In the genomic region with DNA sequence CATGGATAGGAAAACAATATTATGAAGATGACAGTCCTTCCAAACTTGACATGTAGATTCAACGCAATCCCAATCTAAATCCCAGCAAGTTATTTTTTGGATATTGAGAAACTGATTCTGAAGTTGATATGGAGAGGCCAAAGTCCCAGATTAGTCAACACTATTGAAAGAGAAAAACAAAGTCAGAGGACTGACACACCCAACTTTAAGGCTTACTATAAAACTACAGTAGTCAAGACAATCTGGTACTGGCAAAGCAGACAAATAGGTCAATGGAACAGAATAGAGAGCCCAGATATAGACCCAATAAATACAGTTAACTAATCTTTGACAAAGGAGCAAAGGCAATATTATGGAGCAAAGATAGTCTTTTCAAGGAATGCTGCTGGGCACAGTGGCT, we compare ENCODE assay signal across 18 cellular contexts.
DNase-seq lines count a peak whose midpoint lies in the region; ATAC-seq and TF ChIP-seq lines count a peak whose summit lies in the region.
"Had no signal": no experiment of that assay in that cellular context is flagged by ENCODE, and none has a peak within 500 bp of the region (broad histone marks: within the 10 kb centered on the region; RNA-seq: fewer than 3 reads in every experiment).

No MANE protein-coding gene starts in this region.

- H3K4me1 ChIP-seq in HEK293 (ENCODE audit: control insufficient read depth, insufficient read depth, low read length) (no peaks in the 10 kb centered on the region), mucosa of descending colon (ENCODE audit: low read depth) (no peaks in the 10 kb centered on the region), transverse colon (peaks cover 0 to 8% (median 0%) of the 10 kb centered on the region in 4 donors), testis (no peaks in the 10 kb centered on the region)
- H3K4me1 ChIP-seq: BLaER1, HAP-1 had no signal

- CTCF ChIA-PET in HEK293 (lab: Yijun Ruan, JAX), result no interaction called here

- POLR2A ChIA-PET in HEK293 (lab: Yijun Ruan, JAX), result no interaction called here

- H3K27ac ChIP-seq in HEK293 (ENCODE audit: extremely low read depth, low read depth, low read length) (no peak overlapping the region), transverse colon (peak overlapping the region in 3 of 4 donors; percentile 12 to 43 (median 13)), testis (no peak overlapping the region)
- H3K27ac ChIP-seq: 22Rv1, BLaER1, C4-2B had no signal

- no peaks in the 10 kb centered on the region for H3K27me3 ChIP-seq in transverse colon
- H3K27me3 ChIP-seq in testis, result no peaks in the 10 kb centered on the region
- H3K27me3 ChIP-seq: BLaER1 had no signal

- H3K9me3 ChIP-seq in HEK293 (ENCODE audit: control insufficient read depth, insufficient read depth, low read depth, low read length) (no peaks in the 10 kb centered on the region), mucosa of descending colon (no peaks in the 10 kb centered on the region), transverse colon (no peaks in the 10 kb centered on the region), testis (no peaks in the 10 kb centered on the region)
- H3K9me3 ChIP-seq: BLaER1, Caco-2, HAP-1 had no signal

- peaks cover 0 to 4% (median 2%) of the 10 kb centered on the region in 3 donors for H3K27me3 Mint-ChIP-seq in immature natural killer cell (ENCODE audit: low read depth in 3 of 3)

- WGBS in transverse colon (ENCODE audit: low coverage in 1 of 2), 2 donors, result 47 to 52% methylated on average over 1 of the region's 1 CpG
- WGBS in testis, 2 donors, result 93 to 95% methylated on average over 1 of the region's 1 CpG

- TF ChIP-seq CTCF in HEK293 (tag by site-specific recombination; IDR thresholded peaks at IDR 0.05) (no peak), mucosa of descending colon (IDR thresholded peaks at IDR 0.05) (no peak), transverse colon (IDR thresholded peaks at IDR 0.05) (no peak), testis (IDR thresholded peaks at IDR 0.05) (no peak)

- H3K4me3 Mint-ChIP-seq in immature natural killer cell, result no peak overlapping the region
- H3K4me3 Mint-ChIP-seq: B cell; CD4-positive, CD25-positive, alpha-beta regulatory T cell; CD8-positive, alpha-beta T cell had no signal

- H3K36me3 Mint-ChIP-seq in immature natural killer cell, result no peaks in the 10 kb centered on the region
- H3K36me3 Mint-ChIP-seq: CD4-positive, CD25-positive, alpha-beta regulatory T cell; CD8-positive, alpha-beta T cell had no signal

- H3K27ac Mint-ChIP-seq in immature natural killer cell, result no peak overlapping the region
- H3K27ac Mint-ChIP-seq: B cell; CD4-positive, CD25-positive, alpha-beta regulatory T cell; CD8-positive, alpha-beta T cell had no signal

- no peak for DNase-seq in left colon
- peak in 1 of 3 donors; percentile 4 for DNase-seq in mucosa of descending colon
- no peak for DNase-seq in transverse colon
- no peak for DNase-seq in testis
- DNase-seq in immature natural killer cell, result no peak
- DNase-seq in activated T-cell treated with anti-CD3 and anti-CD28 coated beads, Interleukin-2, amount 50 U/mL, for 1 hour, result no peak
- DNase-seq: Caco-2; CD4-positive, CD25-positive, alpha-beta regulatory T cell; CD8-positive, alpha-beta T cell; DMS153; DND-41; GOT3 had no signal

- no peak for TF ChIP-seq POLR2A in transverse colon (IDR thresholded peaks at IDR 0.05)
- TF ChIP-seq POLR2A in testis (IDR thresholded peaks at IDR 0.05), result no peak

- H3K9me3 Mint-ChIP-seq in immature natural killer cell, result no peaks in the 10 kb centered on the region
- H3K9me3 Mint-ChIP-seq: CD8-positive, alpha-beta T cell had no signal

- H3K4me3 ChIP-seq in HEK293 (ENCODE audit: low read depth, low read length) (no peak overlapping the region), mucosa of descending colon (no peak overlapping the region), transverse colon (no peak overlapping the region), testis (no peak overlapping the region)
- H3K4me3 ChIP-seq: BLaER1, HAP-1 had no signal

- in situ Hi-C loops in transverse colon (cut with MboI; ENCODE audit: low pct_ligation_motif_present in 1 of 4, low pct_unique_long_range_greater_than_20kb in 1 of 4, low sequenced_read_pairs in 3 of 4), result no loop called here

- no peaks in the 10 kb centered on the region for H3K4me1 Mint-ChIP-seq in immature natural killer cell
- H3K4me1 Mint-ChIP-seq: B cell; CD4-positive, CD25-positive, alpha-beta regulatory T cell had no signal

- no peaks in the 10 kb centered on the region for H3K36me3 ChIP-seq in HEK293 (ENCODE audit: control insufficient read depth in 2 of 2, insufficient read depth in 1 of 2, low read length in 2 of 2)
- no peaks in the 10 kb centered on the region for H3K36me3 ChIP-seq in mucosa of descending colon (ENCODE audit: low read depth)
- no peaks in the 10 kb centered on the region for H3K36me3 ChIP-seq in transverse colon
- no peaks in the 10 kb centered on the region for H3K36me3 ChIP-seq in testis (ENCODE audit: low read depth, missing control alignments)
- H3K36me3 ChIP-seq: BLaER1, HAP-1 had no signal

- intact Hi-C loops in left colon (cut with DNase I, micrococcal nuclease), result no loop called here
- intact Hi-C loops in mucosa of descending colon (cut with DNase I, micrococcal nuclease), result no loop called here
- intact Hi-C loops in transverse colon (cut with DNase I; ENCODE audit: low total_unique reads), result no loop called here
- intact Hi-C loops in testis (cut with DNase I; ENCODE audit: low total_unique reads), result no loop called here

- TF ChIP-seq EP300 in transverse colon (IDR thresholded peaks at IDR 0.05; ENCODE audit: low read depth), result no peak

- peak; percentile 99 for ATAC-seq in left colon
- ATAC-seq in mucosa of descending colon, result peak; percentile 88
- ATAC-seq: CD8-positive, alpha-beta T cell had no signal

TF ChIP-seq in HEK293, 187 proteins besides CTCF, POLR2A, EP300 and RAD21:
- TF ChIP-seq ZNF248 (tag by site-specific recombination; IDR thresholded peaks at IDR 0.05) (0 out of 2 replicates have a peak, but pooled peaks have one; percentile 62), GLI4 (tag by site-specific recombination; IDR thresholded peaks at IDR 0.05) (no peak)
TF ChIP-seq in HEK293: peak in this region for 1.

Comparison
In these comparisons a context has a peak if more than half of its experiments do, and no peak if none do; other contexts are left out.
1. H3K27ac ChIP-seq: peak in transverse colon (3 of 4); none in HEK293 (single experiment) and testis (0 of 2).